1 cellular context compared by ENCODE assay signal in the genomic region with DNA sequence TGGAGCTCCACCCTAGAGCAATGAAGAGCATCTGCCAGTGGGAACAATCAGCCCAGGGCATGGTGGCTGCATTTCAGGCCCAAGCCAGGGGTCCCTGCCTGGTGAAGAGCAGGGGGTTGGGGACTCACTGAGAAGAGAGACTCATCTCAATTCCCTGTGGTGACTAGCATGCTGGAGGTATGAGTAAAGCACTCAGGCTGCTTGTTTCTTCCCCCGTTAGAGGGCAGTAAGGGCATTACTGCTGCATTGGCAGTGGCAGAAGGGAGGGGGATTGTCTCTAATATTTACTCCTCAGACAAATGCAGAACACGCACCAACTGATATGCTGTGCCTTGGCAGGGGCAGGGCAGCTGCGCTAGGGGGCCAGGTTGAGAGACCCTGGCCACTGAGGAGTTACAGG.
TF ChIP-seq lines count a peak whose summit lies in the region.

No MANE protein-coding gene starts in this region.

TF ChIP-seq in GM23338, 12 proteins besides CTCF, POLR2A, EP300 and RAD21 (continued from another document):
- TF ChIP-seq ETS1 (IDR thresholded peaks at IDR 0.05) (no peak), ZNF331 (CRISPR knock-in tag; IDR thresholded peaks at IDR 0.05; ENCODE audit: low read depth) (no peak), ZNF114 (CRISPR knock-in tag; IDR thresholded peaks at IDR 0.05) (no peak), NANOG (IDR thresholded peaks at IDR 0.05; ENCODE audit: borderline replicate concordance) (no peak)
TF ChIP-seq in GM23338: peak in this region for 0.
